In the genomic region with DNA sequence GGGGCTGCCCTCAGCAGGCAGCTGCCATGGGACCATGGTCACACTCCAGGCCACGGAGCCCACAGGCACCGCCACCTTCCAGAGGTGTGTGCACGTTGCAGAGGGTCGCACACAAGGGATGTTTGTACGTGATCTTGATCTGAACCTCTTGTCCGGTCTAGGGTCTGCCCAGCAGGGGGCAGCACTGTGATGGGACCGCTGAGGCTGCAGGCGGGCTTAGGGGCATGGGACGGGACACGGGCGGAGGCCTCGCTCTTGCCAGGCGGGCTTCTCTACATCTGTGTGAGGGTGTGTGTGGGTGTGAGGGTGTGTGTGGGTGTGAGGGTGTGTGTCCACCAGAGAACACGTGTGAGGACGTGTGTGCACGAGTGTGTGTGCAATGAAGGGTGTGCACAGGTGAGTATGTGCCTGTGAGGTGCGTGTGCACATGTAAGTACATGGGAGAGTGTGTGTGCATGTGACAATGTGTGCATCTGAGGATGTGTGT, we compare ENCODE assay signal across 9 cellular contexts.
DNase-seq lines count a peak whose midpoint lies in the region; ATAC-seq and TF ChIP-seq lines count a peak whose summit lies in the region.
"Had no signal": no experiment of that assay in that cellular context is flagged by ENCODE, and none has a peak within 500 bp of the region (broad histone marks: within the 10 kb centered on the region; RNA-seq: fewer than 3 reads in every experiment).

No MANE protein-coding gene starts in this region.

- peak overlapping the region; percentile 5; the same call in 1 of the 2 replicates for H3K4me2 ChIP-seq in MM.1S (ENCODE audit: low read depth, low read length)

- H3K36me3 ChIP-seq in MM.1S (replicated peaks; ENCODE audit: insufficient read depth, low read length) = no peaks in the 10 kb centered on the region
- H3K36me3 ChIP-seq: ovary had no signal

- TF ChIP-seq CTCF in MM.1S (IDR thresholded peaks at IDR 0.05; ENCODE audit: low read length) = peak; percentile 90
- TF ChIP-seq CTCF in fibroblast of mammary gland (conservative IDR thresholded peaks at IDR 0.05; ENCODE audit: control insufficient read depth, insufficient read depth, low read depth, low read length) = peak; percentile 54

- ATAC-seq in HG03108 (IDR thresholded peaks at IDR 0.05; ENCODE audit: unreplicated experiment) (no peak), HG02642 (IDR thresholded peaks at IDR 0.05; ENCODE audit: poor library complexity, unreplicated experiment) (no peak)

- no peaks in the 10 kb centered on the region for H3K79me2 ChIP-seq in MM.1S (ENCODE audit: low read length)

- no peaks in the 10 kb centered on the region for H3K9me3 ChIP-seq in MM.1S (replicated peaks; ENCODE audit: insufficient read depth, low read length)
- H3K9me3 ChIP-seq: ovary had no signal

- no peaks in the 10 kb centered on the region for H3F3A ChIP-seq in MM.1S (ENCODE audit: insufficient read depth, low read length)

- H3K27ac ChIP-seq in MM.1S (ENCODE audit: low read length) = no peak overlapping the region
- H3K27ac ChIP-seq: ovary had no signal

- no peaks in the 10 kb centered on the region for H4K20me1 ChIP-seq in MM.1S (ENCODE audit: insufficient read depth, low read length)

- H3K4me3 ChIP-seq in MM.1S (ENCODE audit: low read length) = no peak overlapping the region
- H3K4me3 ChIP-seq in fibroblast of mammary gland (ENCODE audit: control insufficient read depth, low read depth, low read length) = no peak overlapping the region
- H3K4me3 ChIP-seq: ovary had no signal

- H3K4me1 ChIP-seq in MM.1S (ENCODE audit: low read length) = no peaks in the 10 kb centered on the region

- H3K9ac ChIP-seq in MM.1S (ENCODE audit: low read length) = no peak overlapping the region

- peaks cover 59% of the 10 kb centered on the region for H3K27me3 ChIP-seq in MM.1S (replicated peaks; ENCODE audit: insufficient read depth, low read length)
- H3K27me3 ChIP-seq: ovary had no signal

- DNase-seq in COLO668 (lab: John Stamatoyannopoulos, UW; ENCODE audit: unreplicated experiment) (peak; percentile 44), MM.1S (peak; percentile 57), fibroblast of mammary gland (ENCODE audit: low read depth) (peak; percentile 37), posterior cingulate gyrus (peak in 7 of 10 donors; percentile 37 to 89 (median 55)), NCI-H526 treated with DMSO at 0.1 percent for 48 hours (lab: John Stamatoyannopoulos, UW) (no peak)
- peak; percentile 72 for DNase-seq in activated CD8-positive, alpha-beta memory T cell treated with anti-CD3 and anti-CD28 coated beads, Interleukin-2, amount 50 U/mL, for 4 hours

- no peaks in the 10 kb centered on the region for H3K9me2 ChIP-seq in MM.1S (replicated peaks; ENCODE audit: insufficient read depth, low read length)

- no peak overlapping the region for H2AFZ ChIP-seq in MM.1S (ENCODE audit: low read length)

- intact Hi-C loops in posterior cingulate gyrus (cut with DNase I) = loop anchor here (5.0 kb wide), 1 partner anchor 399 kb away; no protein-coding TSS in a partner anchor
